Comparison of ENCODE assay signal across 10 cellular contexts in genomic region chr5:150175536-150175935, GRCh38. TPM values are rescaled to one million over a fixed set of nuclear protein-coding genes. Genes with fewer than 3 reads are reported as not detected.
DNase-seq lines count a peak whose midpoint lies in the region; ATAC-seq and TF ChIP-seq lines count a peak whose summit lies in the region.
"Had no signal": no experiment of that assay in that cellular context is flagged by ENCODE, and none has a peak within 500 bp of the region (broad histone marks: within the 10 kb centered on the region; RNA-seq: fewer than 3 reads in every experiment).

No MANE protein-coding gene starts in this region.

- no peaks in the 10 kb centered on the region for H3K36me3 Mint-ChIP-seq in activated T-cell treated with anti-CD3 and anti-CD28 coated beads, Interleukin-2, amount 50 U/mL, for 4 hours (ENCODE audit: insufficient read depth)
- no peaks in the 10 kb centered on the region for H3K36me3 Mint-ChIP-seq in activated T-helper 17 cell treated with anti-CD3 and anti-CD28 coated beads, Interleukin-2, amount 50 U/mL, for 72 hours (ENCODE audit: low read depth)
- H3K36me3 Mint-ChIP-seq: IgD-negative memory B cell had no signal

- no peaks in the 10 kb centered on the region for H3K9me3 ChIP-seq in Peyer's patch
- H3K9me3 ChIP-seq: suprapubic skin had no signal

- H3K27ac ChIP-seq in 22Rv1 = no peak overlapping the region
- H3K27ac ChIP-seq in Peyer's patch = peak overlapping the region in 2 of 4 donors; percentile 57 to 95
- H3K27ac ChIP-seq in foreskin keratinocyte = no peak overlapping the region
- H3K27ac ChIP-seq: suprapubic skin had no signal

- DNase-seq in Peyer's patch (peak in 1 of 3 donors; percentile 50), foreskin keratinocyte (no peak), omental fat pad (ENCODE audit: low spot score) (no peak)
- no peak for DNase-seq in activated T-cell treated with anti-CD3 and anti-CD28 coated beads, Interleukin-2, amount 50 U/mL, for 4 hours

- no peaks in the 10 kb centered on the region for H3K27me3 ChIP-seq in Peyer's patch
- H3K27me3 ChIP-seq in foreskin keratinocyte = peaks cover 30% of the 10 kb centered on the region
- H3K27me3 ChIP-seq: suprapubic skin had no signal

- H3K9me3 Mint-ChIP-seq in activated T-cell treated with anti-CD3 and anti-CD28 coated beads, Interleukin-2, amount 50 U/mL, for 4 hours = no peaks in the 10 kb centered on the region
- no peaks in the 10 kb centered on the region for H3K9me3 Mint-ChIP-seq in activated T-helper 17 cell treated with anti-CD3 and anti-CD28 coated beads, Interleukin-2, amount 50 U/mL, for 72 hours
- H3K9me3 Mint-ChIP-seq: IgD-negative memory B cell had no signal

- peak; percentile 63 for TF ChIP-seq CTCF in 22Rv1 (IDR thresholded peaks at IDR 0.05)
- TF ChIP-seq CTCF in Peyer's patch (IDR thresholded peaks at IDR 0.05) = peak in 4 of 6 experiments; percentile 10 to 38 (median 25)
- TF ChIP-seq CTCF in foreskin keratinocyte (conservative IDR thresholded peaks at IDR 0.05) = peak; percentile 56
- no peak for TF ChIP-seq CTCF in omental fat pad (IDR thresholded peaks at IDR 0.05)

- H3K4me3 Mint-ChIP-seq in activated T-cell treated with anti-CD3 and anti-CD28 coated beads, Interleukin-2, amount 50 U/mL, for 4 hours = no peak overlapping the region
- H3K4me3 Mint-ChIP-seq in activated T-helper 17 cell treated with anti-CD3 and anti-CD28 coated beads, Interleukin-2, amount 50 U/mL, for 72 hours = no peak overlapping the region
- H3K4me3 Mint-ChIP-seq: IgD-negative memory B cell had no signal

- no peak for TF ChIP-seq POLR2A in Peyer's patch (IDR thresholded peaks at IDR 0.05)

- H3K4me1 ChIP-seq in Peyer's patch (peaks cover 0 to 81% (median 15%) of the 10 kb centered on the region in 4 donors), foreskin keratinocyte (no peaks in the 10 kb centered on the region)

- H3K4me1 Mint-ChIP-seq in activated T-cell treated with anti-CD3 and anti-CD28 coated beads, Interleukin-2, amount 50 U/mL, for 4 hours (ENCODE audit: low read depth) = no peaks in the 10 kb centered on the region
- no peaks in the 10 kb centered on the region for H3K4me1 Mint-ChIP-seq in activated T-helper 17 cell treated with anti-CD3 and anti-CD28 coated beads, Interleukin-2, amount 50 U/mL, for 72 hours
- H3K4me1 Mint-ChIP-seq: IgD-negative memory B cell had no signal

- H3K36me3 ChIP-seq in Peyer's patch = peaks cover 0 to 12% (median 0%) of the 10 kb centered on the region in 3 donors
- H3K36me3 ChIP-seq: suprapubic skin had no signal

- H3K27me3 Mint-ChIP-seq in activated T-cell treated with anti-CD3 and anti-CD28 coated beads, Interleukin-2, amount 50 U/mL, for 4 hours (ENCODE audit: low read depth) = peaks cover 37% of the 10 kb centered on the region
- peaks cover 28% of the 10 kb centered on the region for H3K27me3 Mint-ChIP-seq in activated T-helper 17 cell treated with anti-CD3 and anti-CD28 coated beads, Interleukin-2, amount 50 U/mL, for 72 hours

- ATAC-seq in GM19035 (IDR thresholded peaks at IDR 0.05; ENCODE audit: unreplicated experiment) = peak; percentile 62
- ATAC-seq in foreskin keratinocyte = peak; percentile 52
- no peak for ATAC-seq in GM19467 (IDR thresholded peaks at IDR 0.05; ENCODE audit: unreplicated experiment)
- no peak for ATAC-seq in activated T-cell treated with anti-CD3 and anti-CD28 coated beads, Interleukin-2, amount 50 U/mL, for 4 hours
- no peak for ATAC-seq in omental fat pad (ENCODE audit: low FRiP score)
- ATAC-seq in activated T-helper 17 cell treated with anti-CD3 and anti-CD28 coated beads, Interleukin-2, amount 50 U/mL, for 72 hours (replicated peaks) = no peak

- no peak overlapping the region for H3K4me3 ChIP-seq in Peyer's patch
- H3K4me3 ChIP-seq: suprapubic skin had no signal

- H3K27ac Mint-ChIP-seq in activated T-helper 17 cell treated with anti-CD3 and anti-CD28 coated beads, Interleukin-2, amount 50 U/mL, for 72 hours = no peak overlapping the region
- H3K27ac Mint-ChIP-seq: IgD-negative memory B cell had no signal

RNA-seq across cellular contexts. Expression of gene CDX1, which starts 9.0 kb away (rescaled TPM):
- total RNA-seq in Peyer's patch = 100 to 1,000 TPM; 177 to 429 (median 370) TPM
- total RNA-seq in foreskin keratinocyte = not detected in 2 replicates
- not detected in 2 replicates for polyA plus RNA-seq in foreskin keratinocyte
- under 1 TPM in 1 of 3 donors, not detected in 2; 0.13 TPM for total RNA-seq in activated T-cell treated with anti-CD3 and anti-CD28 coated beads, Interleukin-2, amount 50 U/mL, for 4 hours
- total RNA-seq in omental fat pad = not detected
- not detected for total RNA-seq in activated T-helper 17 cell treated with anti-CD3 and anti-CD28 coated beads, Interleukin-2, amount 50 U/mL, for 72 hours
- polyA plus RNA-seq: IgD-negative memory B cell had no signal

RNA-seq across cellular contexts. Expression of gene SLC6A7, which starts 14.3 kb away (rescaled TPM):
- total RNA-seq in Peyer's patch = 10 to 100 TPM; 12.3 to 41.6 (median 19.9) TPM
- not detected in 2 replicates for total RNA-seq in foreskin keratinocyte
- polyA plus RNA-seq in foreskin keratinocyte = not detected in 2 replicates
- not detected for total RNA-seq in activated T-cell treated with anti-CD3 and anti-CD28 coated beads, Interleukin-2, amount 50 U/mL, for 4 hours
- total RNA-seq in omental fat pad = not detected
- not detected for total RNA-seq in activated T-helper 17 cell treated with anti-CD3 and anti-CD28 coated beads, Interleukin-2, amount 50 U/mL, for 72 hours
- total RNA-seq: suprapubic skin had no signal
- polyA plus RNA-seq: IgD-negative memory B cell had no signal

RNA-seq across cellular contexts. Expression of gene PDGFRB, which starts 19.9 kb away (rescaled TPM):
- total RNA-seq in Peyer's patch = 10 to 100 TPM; 17.5 to 87.5 (median 31.2) TPM
- not detected in 2 replicates for total RNA-seq in foreskin keratinocyte
- not detected in 2 replicates for polyA plus RNA-seq in foreskin keratinocyte
- total RNA-seq in activated T-cell treated with anti-CD3 and anti-CD28 coated beads, Interleukin-2, amount 50 U/mL, for 4 hours = under 1 TPM; 0.19 to 0.40 (median 0.37) TPM
- 100 to 1,000 TPM; 126 to 366 (median 149) TPM for total RNA-seq in omental fat pad
- under 1 TPM; 0.26 to 0.76 TPM for total RNA-seq in activated T-helper 17 cell treated with anti-CD3 and anti-CD28 coated beads, Interleukin-2, amount 50 U/mL, for 72 hours

Comparison
In these comparisons a context has a peak if more than half of its experiments do, and no peak if none do; other contexts are left out.
1. CTCF ChIP-seq: peak in 22Rv1 (single experiment), Peyer's patch (4 of 6) and foreskin keratinocyte (single experiment); none in omental fat pad (0 of 3).
2. ATAC-seq: peak in GM19035 (single experiment) and foreskin keratinocyte (single experiment); none in GM19467 (single experiment), activated T-cell treated with anti-CD3 and anti-CD28 coated beads, Interleukin-2, amount 50 U/mL, for 4 hours (0 of 2), omental fat pad (single experiment) and activated T-helper 17 cell treated with anti-CD3 and anti-CD28 coated beads, Interleukin-2, amount 50 U/mL, for 72 hours (single experiment).
3. RNA of gene CDX1, which starts 9.0 kb away (total RNA-seq): 177 to 429 TPM in Peyer's patch; not detected in foreskin keratinocyte, 0.13 TPM in activated T-cell treated with anti-CD3 and anti-CD28 coated beads, Interleukin-2, amount 50 U/mL, for 4 hours, not detected in omental fat pad and not detected in activated T-helper 17 cell treated with anti-CD3 and anti-CD28 coated beads, Interleukin-2, amount 50 U/mL, for 72 hours; every median in the first group is over 100 times any median in the second.
4. RNA of gene SLC6A7, which starts 14.3 kb away (total RNA-seq): 12.3 to 41.6 TPM in Peyer's patch; not detected in foreskin keratinocyte, not detected in activated T-cell treated with anti-CD3 and anti-CD28 coated beads, Interleukin-2, amount 50 U/mL, for 4 hours, not detected in omental fat pad and not detected in activated T-helper 17 cell treated with anti-CD3 and anti-CD28 coated beads, Interleukin-2, amount 50 U/mL, for 72 hours; every median in the first group is over 10 times any median in the second.
5. RNA of gene PDGFRB, which starts 19.9 kb away (total RNA-seq): 126 to 366 TPM in omental fat pad and 17.5 to 87.5 TPM in Peyer's patch; 0.26 to 0.76 TPM in activated T-helper 17 cell treated with anti-CD3 and anti-CD28 coated beads, Interleukin-2, amount 50 U/mL, for 72 hours, 0.19 to 0.40 TPM in activated T-cell treated with anti-CD3 and anti-CD28 coated beads, Interleukin-2, amount 50 U/mL, for 4 hours and not detected in foreskin keratinocyte; every median in the first group is over 10 times any median in the second.